23 cellular contexts compared by ENCODE assay signal in genomic region chr4:154566639-154567204, GRCh38. TPM values are rescaled to one million over a fixed set of nuclear protein-coding genes. Genes with fewer than 3 reads are reported as not detected.
DNase-seq lines count a peak whose midpoint lies in the region.
"Had no signal": no experiment of that assay in that cellular context is flagged by ENCODE, and none has a peak within 500 bp of the region (broad histone marks: within the 10 kb centered on the region; RNA-seq: fewer than 3 reads in every experiment).

No MANE protein-coding gene starts in this region.

- H3K27me3 ChIP-seq in ACC112 (ENCODE audit: insufficient read depth, low read length) = no peaks in the 10 kb centered on the region
- no peaks in the 10 kb centered on the region for H3K27me3 ChIP-seq in adipocyte (replicated peaks; ENCODE audit: control insufficient read depth, insufficient read depth, low read length)
- H3K27me3 ChIP-seq: adrenal gland; BLaER1 treated with 17β-estradiol and CSF1 and Interleukin-3, amounts not matched to agents 10 nM and 100 nM; ovary; stomach had no signal

- peaks cover 43% of the 10 kb centered on the region for H3K4me1 ChIP-seq in ACC112 (ENCODE audit: control insufficient read depth, insufficient read depth, low read length, unreplicated experiment)
- no peaks in the 10 kb centered on the region for H3K4me1 ChIP-seq in adipocyte (ENCODE audit: control insufficient read depth, insufficient read depth, low read length)
- H3K4me1 ChIP-seq: adrenal gland; BLaER1 treated with 17β-estradiol and CSF1 and Interleukin-3, amounts not matched to agents 10 nM and 100 nM; stomach had no signal

- peak overlapping the region; percentile 9 for H2AFZ ChIP-seq in ACC112 (ENCODE audit: low read length, unreplicated experiment)

- H3K27ac ChIP-seq in ACC112 (ENCODE audit: low read depth, low read length) = peak overlapping the region; percentile 75
- H3K27ac ChIP-seq: adrenal gland; BLaER1 treated with 17β-estradiol and CSF1 and Interleukin-3, amounts not matched to agents 10 nM and 100 nM; ovary; stomach had no signal

- no peaks in the 10 kb centered on the region for H3K9me3 ChIP-seq in adipocyte (ENCODE audit: control insufficient read depth, low read length)
- H3K9me3 ChIP-seq: adrenal gland; BLaER1 treated with 17β-estradiol and CSF1 and Interleukin-3, amounts not matched to agents 10 nM and 100 nM; Caco-2; ovary; stomach had no signal

- H3K9ac ChIP-seq in adipocyte (ENCODE audit: low read length) = no peak overlapping the region
- H3K9ac ChIP-seq: BLaER1 treated with 17β-estradiol and CSF1 and Interleukin-3, amounts not matched to agents 10 nM and 100 nM had no signal

- H3K36me3 ChIP-seq in ACC112 (ENCODE audit: insufficient read depth, low read length) (no peaks in the 10 kb centered on the region), adipocyte (ENCODE audit: control insufficient read depth, insufficient read depth, low read length, severe bottlenecking) (no peaks in the 10 kb centered on the region)
- H3K36me3 ChIP-seq: adrenal gland; BLaER1 treated with 17β-estradiol and CSF1 and Interleukin-3, amounts not matched to agents 10 nM and 100 nM; ovary; stomach had no signal

- no peaks in the 10 kb centered on the region for H3K79me2 ChIP-seq in ACC112 (ENCODE audit: control insufficient read depth, insufficient read depth, low read length, unreplicated experiment)

- DNase-seq in adipocyte (ENCODE audit: low read depth) (peak; percentile 34), kidney tubule cell (ENCODE audit: low spot score) (peak; percentile 41), H4 (ENCODE audit: low spot score) (no peak), A172 (ENCODE audit: low spot score) (no peak), NCI-H1694 (lab: John Stamatoyannopoulos, UW) (no peak)
- DNase-seq: activated T-cell treated with anti-CD3 and anti-CD28 coated beads, Interleukin-2, amount 50 U/mL, for 24 hours; adrenal gland; Caco-2; DND-41; naive thymus-derived CD8-positive, alpha-beta T cell; NCI-H1105 treated with DMSO at 0.1 percent for 48 hours; NCI-H446; ovary; right cardiac atrium; Right ventricle myocardium superior; stomach; trophoblast cell had no signal

- H3K4me3 ChIP-seq in ACC112 (ENCODE audit: low read depth, low read length) (no peak overlapping the region), adipocyte (ENCODE audit: low read length) (no peak overlapping the region)
- H3K4me3 ChIP-seq: adrenal gland; BLaER1 treated with 17β-estradiol and CSF1 and Interleukin-3, amounts not matched to agents 10 nM and 100 nM; ovary; stomach had no signal

RNA-seq across cellular contexts. Expression of gene FGB, which starts 3.9 kb away (rescaled TPM):
- total RNA-seq in H4 (2014; rRNA removed; shearing (Covaris generic)) = 1.2 TPM in 1 of 2 replicates, not detected in the other
- not detected in 2 replicates for total RNA-seq in A172 (2014; rRNA removed; shearing (Covaris generic))
- total RNA-seq: cardiac septum; fibroblast of lung; naive thymus-derived CD8-positive, alpha-beta T cell; OCI-LY7 had no signal

RNA-seq across cellular contexts. Expression of gene PLRG1, which starts 16.5 kb away (rescaled TPM):
- total RNA-seq in H4 (2014; rRNA removed; shearing (Covaris generic)) = 103 and 117 TPM in 2 replicates
- 71.5 and 71.6 TPM in 2 replicates for total RNA-seq in A172 (2014; rRNA removed; shearing (Covaris generic))

RNA-seq across cellular contexts. Expression of gene FGA, which starts 23.8 kb away (rescaled TPM):
- not detected in 2 replicates for total RNA-seq in H4 (2014; rRNA removed; shearing (Covaris generic))
- total RNA-seq in A172 (2014; rRNA removed; shearing (Covaris generic)) = not detected in 2 replicates
- total RNA-seq: cardiac septum; fibroblast of lung; kidney epithelial cell; naive thymus-derived CD8-positive, alpha-beta T cell; OCI-LY7 had no signal

RNA-seq across cellular contexts. Expression of gene FGG, which starts 45.7 kb away (rescaled TPM):
- not detected in 2 replicates for total RNA-seq in H4 (2014; rRNA removed; shearing (Covaris generic))
- not detected in 2 replicates for total RNA-seq in A172 (2014; rRNA removed; shearing (Covaris generic))
- total RNA-seq: cardiac septum; fibroblast of lung; kidney epithelial cell; naive thymus-derived CD8-positive, alpha-beta T cell; OCI-LY7; Right ventricle myocardium superior had no signal

Comparison
In these comparisons a context has a peak if more than half of its experiments do, and no peak if none do; other contexts are left out.
1. DNase-seq: peak in adipocyte (single experiment) and kidney tubule cell (single experiment); none in H4 (single experiment), A172 (single experiment) and NCI-H1694 (single experiment).